8 cellular contexts compared by ENCODE assay signal in genomic region chr9:100351508-100351907, GRCh38. TPM values are rescaled to one million over a fixed set of nuclear protein-coding genes. Genes with fewer than 3 reads are reported as not detected.
DNase-seq lines count a peak whose midpoint lies in the region; FAIRE-seq and TF ChIP-seq lines count a peak whose summit lies in the region.

No MANE protein-coding gene starts in this region.

- H3K27ac Mint-ChIP-seq in T-helper 2 cell treated with Interferon-gamma antibody and Interleukin-4, amounts not matched to agents 5 μg/mL and 100 μg/mL, for 36 hours, result peak overlapping the region; percentile 80
- peak overlapping the region; percentile 80 for H3K27ac Mint-ChIP-seq in activated T-helper 2 cell treated with anti-CD3 and anti-CD28 coated beads, Interferon-gamma antibody, Interleukin-2, Interleukin-4, amounts not matched to agents 10 μg/mL and 5 μg/mL and 100 μg/mL, durations not matched to agents 14 hours and 24 hours and 36 hours
- H3K27ac Mint-ChIP-seq in immature natural killer cell, result peak overlapping the region; percentile 35 to 93 (median 64)

- DNase-seq in T-helper 2 cell treated with Interferon-gamma antibody and Interleukin-4, amounts not matched to agents 5 μg/mL and 100 μg/mL, for 36 hours (ENCODE audit: low spot score), result no peak
- DNase-seq in T-helper 2 cell (no peak), immature natural killer cell (no peak), HTR-8/SVneo (ENCODE audit: insufficient read length, low spot score) (no peak), GM12892 (ENCODE audit: insufficient read length) (no peak), occipital lobe (lab: John Stamatoyannopoulos, UW) (no peak)
- no peak for DNase-seq in activated T-helper 2 cell treated with anti-CD3 and anti-CD28 coated beads, Interferon-gamma antibody, Interleukin-2, Interleukin-4, amounts not matched to agents 10 μg/mL and 5 μg/mL and 100 μg/mL, durations not matched to agents 14 hours and 24 hours and 36 hours (ENCODE audit: low spot score)

- H3K4me1 ChIP-seq in subcutaneous abdominal adipose tissue (ENCODE audit: control insufficient read depth in 5 of 5, insufficient read depth in 5 of 5, low read length in 5 of 5), result peaks cover 3 to 27% (median 21%) of the 10 kb centered on the region in 5 donors

- H3K9me3 ChIP-seq in subcutaneous abdominal adipose tissue (ENCODE audit: control insufficient read depth in 5 of 5, low read length in 5 of 5), result no peaks in the 10 kb centered on the region

- H3K36me3 ChIP-seq in subcutaneous abdominal adipose tissue (ENCODE audit: control insufficient read depth in 5 of 5, insufficient read depth in 5 of 5, low read length in 5 of 5), result peaks cover 0 to 6% (median 0%) of the 10 kb centered on the region in 5 donors

- intact Hi-C loops in activated T-helper 2 cell treated with anti-CD3 and anti-CD28 coated beads, Interferon-gamma antibody, Interleukin-2, Interleukin-4, amounts not matched to agents 10 μg/mL and 5 μg/mL and 100 μg/mL, durations not matched to agents 14 hours and 24 hours and 36 hours (cut with micrococcal nuclease), result loop anchor here (10.0 kb wide), 1 partner anchor 1043 kb away; the partner anchor contains the start of genes MRPL50 and ZNF189

- FAIRE-seq in HTR-8/SVneo (lab: Jason Lieb, UNC), result no peak
- no peak for FAIRE-seq in GM12892 (lab: Jason Lieb, UNC)

- peak overlapping the region in 4 of 5 donors; percentile 87 to 93 (median 88) for H3K9ac ChIP-seq in subcutaneous abdominal adipose tissue (ENCODE audit: low read length in 5 of 5)

- peaks cover 18% of the 10 kb centered on the region for H3K36me3 Mint-ChIP-seq in T-helper 2 cell treated with Interferon-gamma antibody and Interleukin-4, amounts not matched to agents 5 μg/mL and 100 μg/mL, for 36 hours (ENCODE audit: low read depth)
- peaks cover 26% of the 10 kb centered on the region for H3K36me3 Mint-ChIP-seq in activated T-helper 2 cell treated with anti-CD3 and anti-CD28 coated beads, Interferon-gamma antibody, Interleukin-2, Interleukin-4, amounts not matched to agents 10 μg/mL and 5 μg/mL and 100 μg/mL, durations not matched to agents 14 hours and 24 hours and 36 hours (ENCODE audit: low read depth)
- H3K36me3 Mint-ChIP-seq in immature natural killer cell, result peaks cover 0 to 6% (median 0%) of the 10 kb centered on the region in 3 donors

- no peaks in the 10 kb centered on the region for H3K27me3 Mint-ChIP-seq in T-helper 2 cell treated with Interferon-gamma antibody and Interleukin-4, amounts not matched to agents 5 μg/mL and 100 μg/mL, for 36 hours (ENCODE audit: low read depth)
- H3K27me3 Mint-ChIP-seq in activated T-helper 2 cell treated with anti-CD3 and anti-CD28 coated beads, Interferon-gamma antibody, Interleukin-2, Interleukin-4, amounts not matched to agents 10 μg/mL and 5 μg/mL and 100 μg/mL, durations not matched to agents 14 hours and 24 hours and 36 hours (ENCODE audit: low read depth), result no peaks in the 10 kb centered on the region
- peaks cover 2 to 11% (median 7%) of the 10 kb centered on the region in 3 donors for H3K27me3 Mint-ChIP-seq in immature natural killer cell (ENCODE audit: low read depth in 3 of 3)

- peak overlapping the region; percentile 83 to 95 (median 88) for H3K4me3 ChIP-seq in subcutaneous abdominal adipose tissue (ENCODE audit: low read depth in 1 of 5, low read length in 5 of 5)

- no peaks in the 10 kb centered on the region for H3K27me3 ChIP-seq in subcutaneous abdominal adipose tissue (ENCODE audit: control insufficient read depth in 5 of 5, insufficient read depth in 4 of 5, low read length in 5 of 5)

- no peak for TF ChIP-seq POLR2A in GM12892 (IDR thresholded peaks at IDR 0.05; ENCODE audit: low read depth, low read length)

- peaks cover 13% of the 10 kb centered on the region for H3K9me3 Mint-ChIP-seq in T-helper 2 cell treated with Interferon-gamma antibody and Interleukin-4, amounts not matched to agents 5 μg/mL and 100 μg/mL, for 36 hours
- peaks cover 9% of the 10 kb centered on the region for H3K9me3 Mint-ChIP-seq in activated T-helper 2 cell treated with anti-CD3 and anti-CD28 coated beads, Interferon-gamma antibody, Interleukin-2, Interleukin-4, amounts not matched to agents 10 μg/mL and 5 μg/mL and 100 μg/mL, durations not matched to agents 14 hours and 24 hours and 36 hours
- H3K9me3 Mint-ChIP-seq in immature natural killer cell, result no peaks in the 10 kb centered on the region

- H3K4me1 Mint-ChIP-seq in T-helper 2 cell treated with Interferon-gamma antibody and Interleukin-4, amounts not matched to agents 5 μg/mL and 100 μg/mL, for 36 hours (ENCODE audit: low read depth), result peaks cover 40% of the 10 kb centered on the region
- peaks cover 43% of the 10 kb centered on the region for H3K4me1 Mint-ChIP-seq in activated T-helper 2 cell treated with anti-CD3 and anti-CD28 coated beads, Interferon-gamma antibody, Interleukin-2, Interleukin-4, amounts not matched to agents 10 μg/mL and 5 μg/mL and 100 μg/mL, durations not matched to agents 14 hours and 24 hours and 36 hours (ENCODE audit: low read depth)
- peaks cover 34 to 70% of the 10 kb centered on the region in 2 donors for H3K4me1 Mint-ChIP-seq in immature natural killer cell

- H3K27ac ChIP-seq in subcutaneous abdominal adipose tissue (ENCODE audit: low read depth, low read length), result no peak overlapping the region

- peak overlapping the region; percentile 95 for H3K4me3 Mint-ChIP-seq in T-helper 2 cell treated with Interferon-gamma antibody and Interleukin-4, amounts not matched to agents 5 μg/mL and 100 μg/mL, for 36 hours
- H3K4me3 Mint-ChIP-seq in activated T-helper 2 cell treated with anti-CD3 and anti-CD28 coated beads, Interferon-gamma antibody, Interleukin-2, Interleukin-4, amounts not matched to agents 10 μg/mL and 5 μg/mL and 100 μg/mL, durations not matched to agents 14 hours and 24 hours and 36 hours (ENCODE audit: low read depth), result peak overlapping the region; percentile 96
- H3K4me3 Mint-ChIP-seq in immature natural killer cell, result peak overlapping the region; percentile 87 to 95 (median 91)

RNA-seq across cellular contexts. Expression of gene TEX10, which starts 1.2 kb away (rescaled TPM):
- 26.9 and 30.0 TPM in 2 replicates for total RNA-seq in activated T-helper 2 cell treated with anti-CD3 and anti-CD28 coated beads, Interferon-gamma antibody, Interleukin-2, Interleukin-4, amounts not matched to agents 10 μg/mL and 5 μg/mL and 100 μg/mL, durations not matched to agents 14 hours and 24 hours and 36 hours
- polyA plus RNA-seq in immature natural killer cell, result 10 to 100 TPM in 2 of 3 donors, 1 to 10 TPM in 1; 5.9 to 13.8 (median 11.3) TPM
- 22.7 TPM for polyA plus RNA-seq in GM12892 (2012; ENCODE audit: missing spikeins)
- 58.5 TPM for total RNA-seq in occipital lobe
